In genomic region chr6:84220809-84221409, GRCh38 we compare ENCODE assay signal across 9 cellular contexts. TPM values are rescaled to one million over a fixed set of nuclear protein-coding genes. Genes with fewer than 3 reads are reported as not detected.
A peak's percentile ranks its signal among the peaks of the same experiment; 100 is the strongest.
DNase-seq lines count a peak whose midpoint lies in the region; ATAC-seq and TF ChIP-seq lines count a peak whose summit lies in the region.
"Had no signal": no experiment of that assay in that cellular context is flagged by ENCODE, and none has a peak within 500 bp of the region (broad histone marks: within the 10 kb centered on the region; RNA-seq: fewer than 3 reads in every experiment).

No MANE protein-coding gene starts in this region.

- H3K36me3 Mint-ChIP-seq in progenitor cell of endocrine pancreas (ENCODE audit: insufficient read depth) = peaks cover 2% of the 10 kb centered on the region

- H3K4me3 Mint-ChIP-seq in progenitor cell of endocrine pancreas (ENCODE audit: low read depth) = no peak overlapping the region
- H3K4me3 Mint-ChIP-seq: T-cell had no signal

- DNase-seq in NCI-H1417 (lab: John Stamatoyannopoulos, UW) (peak; percentile 8 to 47 (median 17)), NCI-H1417 treated with DMSO at 0.1 percent for 48 hours (lab: John Stamatoyannopoulos, UW) (no peak), NB4 (ENCODE audit: low read depth) (peak; percentile 37), dermis blood vessel endothelial cell (peak; percentile 63), progenitor cell of endocrine pancreas (ENCODE audit: low spot score, unreplicated experiment) (no peak)
- DNase-seq in activated CD8-positive, alpha-beta memory T cell treated with anti-CD3 and anti-CD28 coated beads, Interleukin-2, amount 50 U/mL, for 4 hours = no peak
- DNase-seq: T-cell had no signal

- H3K27ac Mint-ChIP-seq in progenitor cell of endocrine pancreas = no peak overlapping the region
- H3K27ac Mint-ChIP-seq: T-cell had no signal

- TF ChIP-seq CTCF in NB4 (IDR thresholded peaks at IDR 0.05; ENCODE audit: low read depth, low read length) (peak; percentile 7), progenitor cell of endocrine pancreas (IDR thresholded peaks at IDR 0.05; ENCODE audit: unreplicated experiment) (peak; percentile 76)

- ATAC-seq in GM19467 (IDR thresholded peaks at IDR 0.05; ENCODE audit: unreplicated experiment) = no peak
- ATAC-seq in GM21390 (IDR thresholded peaks at IDR 0.05; ENCODE audit: unreplicated experiment) = no peak
- ATAC-seq: T-cell had no signal

- no peak for TF ChIP-seq POLR2A in NB4 (IDR thresholded peaks at IDR 0.05; ENCODE audit: extremely low read depth, insufficient read length)

- H3K9me3 Mint-ChIP-seq in progenitor cell of endocrine pancreas (ENCODE audit: low read depth) = no peaks in the 10 kb centered on the region
- H3K9me3 Mint-ChIP-seq: T-cell had no signal

- no peak overlapping the region for H3K4me3 ChIP-seq in NB4 (ENCODE audit: low read depth, low read length)

- H3K27me3 Mint-ChIP-seq in progenitor cell of endocrine pancreas = no peaks in the 10 kb centered on the region
- H3K27me3 Mint-ChIP-seq: T-cell had no signal

- peaks cover 6% of the 10 kb centered on the region for H3K4me1 Mint-ChIP-seq in progenitor cell of endocrine pancreas (ENCODE audit: low read depth)

RNA-seq across cellular contexts. Expression of gene CEP162, which starts 6.5 kb away (rescaled TPM):
- total RNA-seq in dermis blood vessel endothelial cell (10.0 and 14.0 TPM in 2 replicates), progenitor cell of endocrine pancreas (23.2 and 26.5 TPM in 2 replicates)

Comparison
In these comparisons a context has a peak if more than half of its experiments do, and no peak if none do; other contexts are left out.
1. DNase-seq: peak in NCI-H1417 (3 of 3), NB4 (single experiment) and dermis blood vessel endothelial cell (single experiment); none in NCI-H1417 treated with DMSO at 0.1 percent for 48 hours (single experiment), progenitor cell of endocrine pancreas (single experiment) and activated CD8-positive, alpha-beta memory T cell treated with anti-CD3 and anti-CD28 coated beads, Interleukin-2, amount 50 U/mL, for 4 hours (single experiment).